13 cellular contexts compared by ENCODE assay signal in the genomic region with DNA sequence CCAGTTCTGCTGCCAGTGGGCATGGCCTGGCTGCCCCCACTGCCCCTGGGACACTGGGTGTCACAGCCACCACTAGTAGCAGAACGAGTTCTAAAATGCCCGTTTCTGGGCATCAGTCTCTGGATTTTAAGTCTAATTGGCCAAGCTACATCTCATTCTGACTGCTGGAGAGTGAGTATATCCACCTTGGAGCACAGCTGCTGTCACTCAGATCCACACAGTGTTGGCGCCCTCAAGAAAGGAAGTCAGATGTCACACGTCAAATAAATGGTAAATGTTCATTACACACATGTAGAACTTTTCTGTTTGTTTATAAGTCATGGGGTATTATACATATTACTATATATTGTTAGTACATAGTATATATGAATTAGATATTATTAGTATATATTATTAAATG. TPM values are rescaled to one million over a fixed set of nuclear protein-coding genes. Genes with fewer than 3 reads are reported as not detected.
A peak's percentile ranks its signal among the peaks of the same experiment; 100 is the strongest.
DNase-seq lines count a peak whose midpoint lies in the region; ATAC-seq and TF ChIP-seq lines count a peak whose summit lies in the region.
"Had no signal": no experiment of that assay in that cellular context is flagged by ENCODE, and none has a peak within 500 bp of the region (broad histone marks: within the 10 kb centered on the region; RNA-seq: fewer than 3 reads in every experiment).

No MANE protein-coding gene starts in this region.

- peaks cover 3% of the 10 kb centered on the region for H3K9me3 Mint-ChIP-seq in activated T-helper 17 cell treated with anti-CD3 and anti-CD28 coated beads, Interleukin-2, amount 50 U/mL, for 72 hours
- peaks cover 10% of the 10 kb centered on the region for H3K9me3 Mint-ChIP-seq in neural progenitor cell

- peak overlapping the region; percentile 70 for H3K4me2 ChIP-seq in KMS-11
- H3K4me2 ChIP-seq in neural progenitor cell = peak overlapping the region; percentile 75

- peak overlapping the region; percentile 97 for H3K4me3 Mint-ChIP-seq in activated T-helper 17 cell treated with anti-CD3 and anti-CD28 coated beads, Interleukin-2, amount 50 U/mL, for 72 hours
- peak overlapping the region; percentile 69 for H3K4me3 Mint-ChIP-seq in neural progenitor cell

- H4K20me1 ChIP-seq in KMS-11 (ENCODE audit: insufficient read depth) (no peaks in the 10 kb centered on the region), neural progenitor cell (ENCODE audit: low read depth) (no peaks in the 10 kb centered on the region)

- peaks cover 17% of the 10 kb centered on the region for H3K36me3 Mint-ChIP-seq in activated T-helper 17 cell treated with anti-CD3 and anti-CD28 coated beads, Interleukin-2, amount 50 U/mL, for 72 hours (ENCODE audit: low read depth)
- H3K36me3 Mint-ChIP-seq in neural progenitor cell = peaks cover 1% of the 10 kb centered on the region

- H2AFZ ChIP-seq in KMS-11 (ENCODE audit: low read depth) = peak overlapping the region; percentile 35; the same call in 1 of the 2 replicates
- H2AFZ ChIP-seq in neural progenitor cell (replicated peaks) = no peak overlapping the region

- H3K4me1 Mint-ChIP-seq in activated T-helper 17 cell treated with anti-CD3 and anti-CD28 coated beads, Interleukin-2, amount 50 U/mL, for 72 hours = peaks cover 19% of the 10 kb centered on the region
- H3K4me1 Mint-ChIP-seq in neural progenitor cell = peaks cover 25% of the 10 kb centered on the region

- H3K4me1 ChIP-seq in KMS-11 (ENCODE audit: low read depth, poor library complexity, severe bottlenecking) = peaks cover 10% of the 10 kb centered on the region
- H3K4me1 ChIP-seq in neural progenitor cell = peaks cover 4% of the 10 kb centered on the region

- no peaks in the 10 kb centered on the region for H3K27me3 ChIP-seq in KMS-11 (ENCODE audit: insufficient read depth, low read depth)
- H3K27me3 ChIP-seq in neural progenitor cell = no peaks in the 10 kb centered on the region
- H3K27me3 ChIP-seq: cardiac muscle cell, MG63 had no signal

- TF ChIP-seq CTCF in KMS-11 (conservative IDR thresholded peaks at IDR 0.05; ENCODE audit: low read depth, low read length) (no peak), neural progenitor cell (IDR thresholded peaks at IDR 0.05) (no peak)

- no peaks in the 10 kb centered on the region for H3K27me3 Mint-ChIP-seq in activated T-helper 17 cell treated with anti-CD3 and anti-CD28 coated beads, Interleukin-2, amount 50 U/mL, for 72 hours
- H3K27me3 Mint-ChIP-seq in neural progenitor cell (ENCODE audit: insufficient read depth, low read depth) = peaks cover 21% of the 10 kb centered on the region

- H3K4me3 ChIP-seq in KMS-11 (IDR thresholded peaks at IDR 0.05; ENCODE audit: insufficient read depth, low read depth, low read length) (no peak overlapping the region), neural progenitor cell (no peak overlapping the region)

- H3F3A ChIP-seq in neural progenitor cell (ENCODE audit: low read depth) = peaks cover 39% of the 10 kb centered on the region

- H3K36me3 ChIP-seq in KMS-11 (ENCODE audit: insufficient read depth) (no peaks in the 10 kb centered on the region), neural progenitor cell (no peaks in the 10 kb centered on the region)
- H3K36me3 ChIP-seq: cardiac muscle cell, MG63 had no signal

- H3K27ac ChIP-seq in KMS-11 (peak overlapping the region; percentile 99; the same call in 1 of the 2 replicates), neural progenitor cell (no peak overlapping the region)

- no peaks in the 10 kb centered on the region for H3K9me3 ChIP-seq in neural progenitor cell (ENCODE audit: low read depth)

- H3K27ac Mint-ChIP-seq in activated T-helper 17 cell treated with anti-CD3 and anti-CD28 coated beads, Interleukin-2, amount 50 U/mL, for 72 hours = no peak overlapping the region
- H3K27ac Mint-ChIP-seq in neural progenitor cell = no peak overlapping the region

- ATAC-seq in activated T-helper 17 cell treated with anti-CD3 and anti-CD28 coated beads, Interleukin-2, amount 50 U/mL, for 72 hours (replicated peaks) = no peak
- ATAC-seq in HG03159 (IDR thresholded peaks at IDR 0.05; ENCODE audit: unreplicated experiment) (no peak), GM21526 (IDR thresholded peaks at IDR 0.05; ENCODE audit: low FRiP score, unreplicated experiment) (no peak), GM19467 (IDR thresholded peaks at IDR 0.05; ENCODE audit: unreplicated experiment) (no peak)
- ATAC-seq: esophagus mucosa had no signal

- H3K9ac ChIP-seq in KMS-11 (no peak overlapping the region), neural progenitor cell (no peak overlapping the region)

- H3K79me2 ChIP-seq in KMS-11 (ENCODE audit: insufficient read depth, low read depth) (no peaks in the 10 kb centered on the region), neural progenitor cell (ENCODE audit: low read depth) (no peaks in the 10 kb centered on the region)

- DNase-seq in NCI-H2227 (lab: John Stamatoyannopoulos, UW; ENCODE audit: unreplicated experiment) (peak; percentile 11), NCI-H2227 treated with DMSO at 0.1 percent for 48 hours (lab: John Stamatoyannopoulos, UW) (no peak), neural progenitor cell (ENCODE audit: low spot score) (no peak)
- DNase-seq: MG63, NCI-H526 treated with DMSO at 0.1 percent for 48 hours had no signal

RNA-seq across cellular contexts. Expression of a gene that starts 19.4 kb away (rescaled TPM):
- total RNA-seq in activated T-helper 17 cell treated with anti-CD3 and anti-CD28 coated beads, Interleukin-2, amount 50 U/mL, for 72 hours = 10 to 100 TPM; 23.1 to 27.0 TPM
- not detected in 2 replicates for total RNA-seq in neural progenitor cell (ENCODE audit: low replicate concordance)
- total RNA-seq: cardiac muscle cell, GM23248 had no signal

RNA-seq across cellular contexts. Expression of a gene that starts 19.6 kb away (rescaled TPM):
- 10 to 100 TPM; 23.5 to 36.1 TPM for total RNA-seq in activated T-helper 17 cell treated with anti-CD3 and anti-CD28 coated beads, Interleukin-2, amount 50 U/mL, for 72 hours
- total RNA-seq in neural progenitor cell (ENCODE audit: low replicate concordance) = not detected in 2 replicates
- total RNA-seq: GM23248 had no signal

RNA-seq across cellular contexts. Expression of a gene that starts 39.7 kb away (rescaled TPM):
- not detected for total RNA-seq in activated T-helper 17 cell treated with anti-CD3 and anti-CD28 coated beads, Interleukin-2, amount 50 U/mL, for 72 hours
- total RNA-seq in neural progenitor cell (ENCODE audit: low replicate concordance) = 0.06 TPM in 1 of 2 replicates, not detected in the other
- total RNA-seq: cardiac muscle cell, GM23248 had no signal

RNA-seq across cellular contexts. Expression of a gene that starts 58.4 kb away (rescaled TPM):
- total RNA-seq in activated T-helper 17 cell treated with anti-CD3 and anti-CD28 coated beads, Interleukin-2, amount 50 U/mL, for 72 hours = under 1 TPM; 0.02 to 0.05 TPM
- total RNA-seq in neural progenitor cell (ENCODE audit: low replicate concordance) = not detected in 2 replicates
- total RNA-seq: cardiac muscle cell, GM23248 had no signal

Comparison
In these comparisons a context has a peak if more than half of its experiments do, and no peak if none do; other contexts are left out.
1. RNA of a gene that starts 19.4 kb away (total RNA-seq): 23.1 to 27.0 TPM in activated T-helper 17 cell treated with anti-CD3 and anti-CD28 coated beads, Interleukin-2, amount 50 U/mL, for 72 hours; not detected in neural progenitor cell; every median in the first group is over 10 times any median in the second.
2. RNA of a gene that starts 19.6 kb away (total RNA-seq): 23.5 to 36.1 TPM in activated T-helper 17 cell treated with anti-CD3 and anti-CD28 coated beads, Interleukin-2, amount 50 U/mL, for 72 hours; not detected in neural progenitor cell; every median in the first group is over 10 times any median in the second.